16 cellular contexts compared by ENCODE assay signal in the genomic region with DNA sequence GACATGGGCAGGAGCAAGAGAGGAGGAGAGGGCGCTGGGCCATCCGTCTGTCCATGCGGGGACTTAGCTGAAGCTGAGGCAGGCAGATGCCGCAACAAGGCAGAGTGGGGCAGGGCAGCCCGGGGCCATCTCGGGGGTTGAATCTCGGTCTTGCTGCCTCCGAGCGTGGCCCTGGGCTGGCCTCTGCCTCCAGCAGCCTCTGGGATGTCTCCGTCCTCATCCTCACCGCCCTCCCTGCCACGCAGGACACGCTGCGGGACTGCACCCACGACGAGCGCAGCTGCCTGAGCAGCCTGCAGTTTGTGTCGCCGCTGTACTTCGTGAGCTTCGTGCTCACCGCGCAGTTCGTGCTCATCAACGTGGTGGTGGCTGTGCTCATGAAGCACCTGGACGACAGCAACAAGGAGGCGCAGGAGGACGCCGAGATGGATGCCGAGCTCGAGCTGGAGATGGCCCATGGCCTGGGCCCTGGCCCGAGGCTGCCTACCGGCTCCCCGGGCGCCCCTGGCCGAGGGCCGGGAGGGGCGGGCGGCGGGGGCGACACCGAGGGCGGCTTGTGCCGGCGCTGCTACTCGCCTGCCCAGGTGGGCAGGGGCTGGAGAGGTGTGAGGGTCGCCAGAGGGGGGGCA.
DNase-seq lines count a peak whose midpoint lies in the region; TF ChIP-seq lines count a peak whose summit lies in the region.
"Had no signal": no experiment of that assay in that cellular context is flagged by ENCODE, and none has a peak within 500 bp of the region (broad histone marks: within the 10 kb centered on the region; RNA-seq: fewer than 3 reads in every experiment).

No MANE protein-coding gene starts in this region.

- H2BK120ac ChIP-seq in trophoblast cell (ENCODE audit: insufficient read depth, low read length, poor library complexity) = no peak overlapping the region

- H4K20me1 ChIP-seq in BLaER1 (no peaks in the 10 kb centered on the region), Loucy (ENCODE audit: insufficient read depth, low read length, poor library complexity, severe bottlenecking) (no peaks in the 10 kb centered on the region)
- peaks cover 0 to 5% (median 0%) of the 10 kb centered on the region in 11 experiments; a peak in 1 of 22 replicates for H4K20me1 ChIP-seq in BLaER1 treated with 17β-estradiol and CSF1 and Interleukin-3, amounts not matched to agents 10 nM and 100 nM

- no peak overlapping the region for H4K8ac ChIP-seq in trophoblast cell (ENCODE audit: low read depth, low read length)

- H2AK5ac ChIP-seq in trophoblast cell (ENCODE audit: low read length) = no peak overlapping the region

- H3K4me1 ChIP-seq in BLaER1 = peaks cover 29% of the 10 kb centered on the region
- peaks cover 4 to 38% (median 25%) of the 10 kb centered on the region in 10 experiments; a peak in 18 of 20 replicates for H3K4me1 ChIP-seq in BLaER1 treated with 17β-estradiol and CSF1 and Interleukin-3, amounts not matched to agents 10 nM and 100 nM
- H3K4me1 ChIP-seq in Loucy (ENCODE audit: insufficient read depth, low read length, poor library complexity, severe bottlenecking) = peaks cover 12% of the 10 kb centered on the region
- no peaks in the 10 kb centered on the region for H3K4me1 ChIP-seq in trophoblast cell (ENCODE audit: control insufficient read depth in 1 of 2, insufficient read depth in 2 of 2, low read length in 2 of 2)
- H3K4me1 ChIP-seq in effector memory CD4-positive, alpha-beta T cell (ENCODE audit: control insufficient read depth, insufficient read depth, low read length, poor library complexity, severe bottlenecking) = no peaks in the 10 kb centered on the region

- H3K9me3 ChIP-seq in BLaER1 (no peaks in the 10 kb centered on the region), Loucy (ENCODE audit: insufficient read depth, low read depth, low read length) (no peaks in the 10 kb centered on the region), trophoblast cell (ENCODE audit: insufficient read depth, low read depth, low read length) (peaks cover 3% of the 10 kb centered on the region)
- H3K9me3 ChIP-seq in BLaER1 treated with 17β-estradiol and CSF1 and Interleukin-3, amounts not matched to agents 10 nM and 100 nM (replicated peaks in 1 of 11) = no peaks in the 10 kb centered on the region
- no peaks in the 10 kb centered on the region for H3K9me3 ChIP-seq in effector memory CD4-positive, alpha-beta T cell (ENCODE audit: control insufficient read depth, low read length)

- WGBS in trophoblast cell (ENCODE audit: extremely low coverage, insufficient coverage, insufficient read length) = no CpG with 5 or more reads among the region's 47 CpGs

- H3K79me2 ChIP-seq in Loucy (ENCODE audit: insufficient read depth, low read length) (no peaks in the 10 kb centered on the region), trophoblast cell (ENCODE audit: control insufficient read depth, insufficient read depth, low read length, poor library complexity) (no peaks in the 10 kb centered on the region)

- H3K36me3 ChIP-seq in BLaER1 = no peaks in the 10 kb centered on the region
- no peaks in the 10 kb centered on the region for H3K36me3 ChIP-seq in BLaER1 treated with 17β-estradiol and CSF1 and Interleukin-3, amounts not matched to agents 10 nM and 100 nM
- H3K36me3 ChIP-seq in Loucy (ENCODE audit: insufficient read depth, low read length) = no peaks in the 10 kb centered on the region
- H3K36me3 ChIP-seq in trophoblast cell (ENCODE audit: control insufficient read depth in 1 of 2, insufficient read depth in 2 of 2, low read length in 2 of 2) = no peaks in the 10 kb centered on the region
- peaks cover 16% of the 10 kb centered on the region for H3K36me3 ChIP-seq in effector memory CD4-positive, alpha-beta T cell (ENCODE audit: control insufficient read depth, insufficient read depth, low read length)

- H3K27me3 ChIP-seq in BLaER1 = no peaks in the 10 kb centered on the region
- no peaks in the 10 kb centered on the region for H3K27me3 ChIP-seq in BLaER1 treated with 17β-estradiol and CSF1 and Interleukin-3, amounts not matched to agents 10 nM and 100 nM
- no peaks in the 10 kb centered on the region for H3K27me3 ChIP-seq in Loucy (ENCODE audit: insufficient read depth, low read length, poor library complexity, severe bottlenecking)
- H3K27me3 ChIP-seq in trophoblast cell (ENCODE audit: insufficient read depth, low read length) = no peaks in the 10 kb centered on the region
- no peaks in the 10 kb centered on the region for H3K27me3 ChIP-seq in effector memory CD4-positive, alpha-beta T cell (replicated peaks; ENCODE audit: control insufficient read depth, insufficient read depth, low read length, poor library complexity, severe bottlenecking)

- no peaks in the 10 kb centered on the region for H3K9me2 ChIP-seq in Loucy (replicated peaks; ENCODE audit: low read depth, low read length)

- H3K27ac ChIP-seq in BLaER1 = peak overlapping the region; percentile 71
- peak overlapping the region in 4 of 11 experiments; percentile 1 to 38 (median 30); a peak in 5 of 22 replicates for H3K27ac ChIP-seq in BLaER1 treated with 17β-estradiol and CSF1 and Interleukin-3, amounts not matched to agents 10 nM and 100 nM
- H3K27ac ChIP-seq in trophoblast cell (ENCODE audit: low read depth, low read length) = no peak overlapping the region
- H3K27ac ChIP-seq in effector memory CD4-positive, alpha-beta T cell (ENCODE audit: insufficient read depth, low read length, poor library complexity, severe bottlenecking) = no peak overlapping the region
- H3K27ac ChIP-seq: GM23248 had no signal

- no peak for TF ChIP-seq CTCF in Loucy (conservative IDR thresholded peaks at IDR 0.05; ENCODE audit: low read length)

- H3K14ac ChIP-seq in trophoblast cell (ENCODE audit: low read length) = no peak overlapping the region

- H2BK5ac ChIP-seq in trophoblast cell (ENCODE audit: low read depth, low read length, poor library complexity) = no peak overlapping the region

- no peak overlapping the region for H4K12ac ChIP-seq in trophoblast cell (ENCODE audit: low read depth, low read length)

- H3K4me2 ChIP-seq in BLaER1 (peak overlapping the region; percentile 79), Loucy (ENCODE audit: low read depth, low read length, poor library complexity, severe bottlenecking) (peak overlapping the region; percentile 61), trophoblast cell (ENCODE audit: low read length) (no peak overlapping the region)
- peak overlapping the region; percentile 23 to 80 (median 72); a peak in 21 of 22 replicates for H3K4me2 ChIP-seq in BLaER1 treated with 17β-estradiol and CSF1 and Interleukin-3, amounts not matched to agents 10 nM and 100 nM

- no peak overlapping the region for H2BK12ac ChIP-seq in trophoblast cell (ENCODE audit: low read length)

- H3K4ac ChIP-seq in trophoblast cell (ENCODE audit: low read depth, low read length) = no peak overlapping the region

- H3K4me3 ChIP-seq in BLaER1 (no peak overlapping the region), Loucy (ENCODE audit: low read length, poor library complexity, severe bottlenecking) (no peak overlapping the region), trophoblast cell (ENCODE audit: low read depth, low read length) (peak overlapping the region; percentile 34)
- H3K4me3 ChIP-seq in BLaER1 treated with 17β-estradiol and CSF1 and Interleukin-3, amounts not matched to agents 10 nM and 100 nM = no peak overlapping the region
- no peak overlapping the region for H3K4me3 ChIP-seq in effector memory CD4-positive, alpha-beta T cell (ENCODE audit: insufficient read depth, low read depth, low read length, poor library complexity, severe bottlenecking)
- H3K4me3 ChIP-seq: GM12878, GM23248 had no signal

- no peak for DNase-seq in trophoblast cell
- no peak for DNase-seq in activated CD4-positive, alpha-beta T cell treated with anti-CD3 and anti-CD28 coated beads, Interleukin-2, amount 50 U/mL, for 1 hour
- no peak for DNase-seq in iPS-NIHi11 (ENCODE audit: low spot score)
- no peak for DNase-seq in effector memory CD4-positive, alpha-beta T cell
- DNase-seq: CD4-positive, alpha-beta T cell; CD8-positive, alpha-beta memory T cell; DMS 273 treated with DMSO at 0.1 percent for 48 hours; DMS79; EL; GDM1; GM23248; H9 had no signal

- no peak overlapping the region for H4K91ac ChIP-seq in trophoblast cell (ENCODE audit: low read depth, low read length)

- no peak overlapping the region for H3K23ac ChIP-seq in trophoblast cell (ENCODE audit: low read length)

- peak overlapping the region; percentile 64; the same call in 1 of the 2 replicates for H3K9ac ChIP-seq in BLaER1
- H3K9ac ChIP-seq in BLaER1 treated with 17β-estradiol and CSF1 and Interleukin-3, amounts not matched to agents 10 nM and 100 nM = peak overlapping the region in 7 of 11 experiments; percentile 14 to 55 (median 44); a peak in 7 of 22 replicates
- H3K9ac ChIP-seq in Loucy (ENCODE audit: low read depth, low read length, poor library complexity, severe bottlenecking) = peak overlapping the region; percentile 26
- no peak overlapping the region for H3K9ac ChIP-seq in trophoblast cell (ENCODE audit: low read length)
- H3K9ac ChIP-seq: GM23248 had no signal

- H3K79me1 ChIP-seq in trophoblast cell (ENCODE audit: low read length) = no peaks in the 10 kb centered on the region

- H3K18ac ChIP-seq in trophoblast cell (ENCODE audit: low read length) = no peak overlapping the region

- H2AFZ ChIP-seq in Loucy (ENCODE audit: low read length) (no peak overlapping the region), trophoblast cell (ENCODE audit: insufficient read depth, low read length, poor library complexity) (no peak overlapping the region)
- H2AFZ ChIP-seq: GM23248 had no signal

- H3F3A ChIP-seq in Loucy (ENCODE audit: low read depth) = no peaks in the 10 kb centered on the region
